ENCODE assay signal across 35 cellular contexts in the genomic region with DNA sequence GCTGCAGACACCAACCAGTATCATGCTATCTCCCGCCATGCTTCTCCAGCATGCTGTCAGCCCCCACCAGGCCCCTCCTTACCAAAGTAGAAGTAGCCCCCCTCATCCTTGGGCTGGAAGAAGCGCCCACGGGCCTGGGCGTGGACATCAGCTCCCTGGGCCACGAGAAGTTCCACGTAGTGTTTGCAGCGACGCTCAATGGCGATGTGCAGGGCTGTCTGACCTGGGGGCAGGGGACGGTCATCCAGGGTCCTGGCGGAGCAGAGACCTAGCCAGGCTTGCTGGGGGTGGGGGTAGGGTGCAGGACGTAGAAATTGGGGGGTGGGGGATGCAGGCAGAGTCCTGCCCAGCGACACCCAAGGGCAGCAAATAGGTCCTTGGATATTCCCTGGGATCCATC. TPM values are rescaled to one million over a fixed set of nuclear protein-coding genes. Genes with fewer than 3 reads are reported as not detected.
"Had no signal": no experiment of that assay in that cellular context is flagged by ENCODE, and none has a peak within 500 bp of the region (broad histone marks: within the 10 kb centered on the region; RNA-seq: fewer than 3 reads in every experiment).

No MANE protein-coding gene starts in this region.

- H3K4me2 ChIP-seq: KMS-11 had no signal

- H3K4me3 ChIP-seq: MG63 had no signal

- H3K36me3 ChIP-seq: MG63 had no signal

- DNase-seq: Karpas-422, Kasumi-1, MG63, MM.1S, MV-4-11, NCI-H1048, NCI-H1092, NCI-H1092 treated with DMSO at 0.1 percent for 48 hours, NCI-H1105, NCI-H1105 treated with DMSO at 0.1 percent for 48 hours, NCI-H1417, NCI-H1417 treated with DMSO at 0.1 percent for 48 hours, NCI-H1436, NCI-H1436 treated with DMSO at 0.1 percent for 48 hours, NCI-H146, NCI-H1694, NCI-H1694 treated with DMSO at 0.1 percent for 48 hours, NCI-H187, NCI-H187 treated with DMSO at 0.1 percent for 48 hours, NCI-H1930, NCI-H2029, NCI-H2029 treated with DMSO at 0.1 percent for 48 hours, NCI-H2081, NCI-H2081 treated with DMSO at 0.1 percent for 48 hours, NCI-H2107, NCI-H2171, NCI-H2171 treated with DMSO at 0.1 percent for 48 hours, NCI-H2227 treated with DMSO at 0.1 percent for 48 hours, NCI-H226, NCI-H345, NCI-H446, NCI-H446 treated with DMSO at 0.1 percent for 48 hours, NCI-H510A had no signal

- H3K27ac ChIP-seq: KMS-11 had no signal

- H3K9ac ChIP-seq: KMS-11 had no signal

- H3K27me3 ChIP-seq: MG63 had no signal

- H3K9me3 ChIP-seq: MG63 had no signal

RNA-seq across cellular contexts. Expression of gene TRPV4, which starts 32.7 kb away (rescaled TPM):
- total RNA-seq: NCI-H460 had no signal
